16 cellular contexts compared by ENCODE assay signal in genomic region chr2:212177724-212178123, GRCh38.
DNase-seq lines count a peak whose midpoint lies in the region; ATAC-seq, FAIRE-seq and TF ChIP-seq lines count a peak whose summit lies in the region.
"Had no signal": no experiment of that assay in that cellular context is flagged by ENCODE, and none has a peak within 500 bp of the region (broad histone marks: within the 10 kb centered on the region; RNA-seq: fewer than 3 reads in every experiment).

No MANE protein-coding gene starts in this region.

- no peaks in the 10 kb centered on the region for H3K9me3 ChIP-seq in cardiac muscle cell (ENCODE audit: low read depth)
- no peaks in the 10 kb centered on the region for H3K9me3 ChIP-seq in right cardiac atrium (ENCODE audit: control insufficient read depth, low read length)
- no peaks in the 10 kb centered on the region for H3K9me3 ChIP-seq in H1 (ENCODE audit: insufficient read depth in 2 of 2, low read depth in 1 of 2, low read length in 1 of 2)
- H3K9me3 ChIP-seq in naive thymus-derived CD4-positive, alpha-beta T cell (ENCODE audit: control insufficient read depth in 2 of 3, low read length in 3 of 3) = no peaks in the 10 kb centered on the region
- H3K9me3 ChIP-seq: tibial nerve had no signal

- peak; percentile 2 to 8 for DNase-seq in cardiac muscle cell (ENCODE audit: low read depth in 1 of 2, low spot score in 1 of 2)
- no peak for DNase-seq in right cardiac atrium
- peak; percentile 1 for DNase-seq in NCI-H460 (ENCODE audit: extremely low read depth, low read depth)
- DNase-seq in H1 (ENCODE audit: low read depth in 1 of 2, low spot score in 2 of 2) = no peak
- DNase-seq in naive thymus-derived CD4-positive, alpha-beta T cell = no peak
- DNase-seq: activated CD4-positive, alpha-beta T cell treated with anti-CD3 and anti-CD28 coated beads, Interleukin-2, amount 50 U/mL, for 1 hour; activated gamma-delta T cell treated with Interleukin-2 at 50 U/mL for 16 hours; kidney glomerular epithelial cell; NCI-H345 had no signal

- no peak overlapping the region for H2BK5ac ChIP-seq in H1 (ENCODE audit: low read depth, low read length)

- H3K79me2 ChIP-seq in H1 (ENCODE audit: control insufficient read depth in 1 of 2, insufficient read depth in 2 of 2, low read length in 2 of 2) = no peaks in the 10 kb centered on the region

- peak overlapping the region; percentile 83 for H2AFZ ChIP-seq in H1 (ENCODE audit: low read length)

- no peak overlapping the region for H4K5ac ChIP-seq in H1 (ENCODE audit: insufficient read length, low read depth, low read length)

- 47% methylated on average over 2 of the region's 2 CpGs for WGBS in right cardiac atrium
- WGBS in H1 (ENCODE audit: extremely low coverage in 1 of 2, insufficient coverage in 1 of 2, insufficient read length in 1 of 2, insufficient replicate concordance in 2 of 2, low coverage in 1 of 2, low lambda C conversion rate in 2 of 2, missing lambda C conversion rate in 1 of 2), 2 experiments = 50% methylated on average over 2 of the region's 2 CpGs; no CpG with 5 or more reads in 1 of the 2 experiments

- no peaks in the 10 kb centered on the region for H3K27me3 Mint-ChIP-seq in naive thymus-derived CD4-positive, alpha-beta T cell
- H3K27me3 Mint-ChIP-seq: IgD-negative memory B cell; natural killer cell treated with Interleukin-12 subunit alpha and Interleukin-12 subunit beta and Interleukin-15 and Interleukin-18, amount 100 ng/mL, for 72 hours had no signal

- no peaks in the 10 kb centered on the region; the same call in 1 of the 2 replicates for H3K23me2 ChIP-seq in H1 (ENCODE audit: low read depth, low read length)

- FAIRE-seq in H1 (lab: Jason Lieb, UNC) = no peak

- ATAC-seq in right cardiac atrium (no peak), GM21723 (IDR thresholded peaks at IDR 0.05; ENCODE audit: unreplicated experiment) (no peak), HG03196 (IDR thresholded peaks at IDR 0.05; ENCODE audit: unreplicated experiment) (no peak), GM18858 (IDR thresholded peaks at IDR 0.05; ENCODE audit: unreplicated experiment) (no peak)
- ATAC-seq in naive thymus-derived CD4-positive, alpha-beta T cell = no peak
- ATAC-seq: natural killer cell treated with Interleukin-12 subunit alpha and Interleukin-12 subunit beta and Interleukin-15 and Interleukin-18, amount 100 ng/mL, for 72 hours had no signal

- H3K4me3 ChIP-seq in cardiac muscle cell (no peak overlapping the region), right cardiac atrium (ENCODE audit: low read length) (no peak overlapping the region), H1 (ENCODE audit: extremely low read depth in 1 of 4, insufficient read depth in 2 of 4, low read depth in 3 of 4, low read length in 4 of 4) (no peak overlapping the region)
- H3K4me3 ChIP-seq in naive thymus-derived CD4-positive, alpha-beta T cell (ENCODE audit: low read length) = no peak overlapping the region
- H3K4me3 ChIP-seq: smooth muscle cell, tibial nerve had no signal

- no peaks in the 10 kb centered on the region for H3K36me3 Mint-ChIP-seq in naive thymus-derived CD4-positive, alpha-beta T cell
- H3K36me3 Mint-ChIP-seq: IgD-negative memory B cell; natural killer cell treated with Interleukin-12 subunit alpha and Interleukin-12 subunit beta and Interleukin-15 and Interleukin-18, amount 100 ng/mL, for 72 hours had no signal

- H3K9me3 Mint-ChIP-seq in naive thymus-derived CD4-positive, alpha-beta T cell = peaks cover 0 to 7% (median 0%) of the 10 kb centered on the region in 11 donors

- TF ChIP-seq POLR2A in H1 (IDR thresholded peaks at IDR 0.05; ENCODE audit: control extremely low read depth in 1 of 2, low read depth in 2 of 2, low read length in 2 of 2) = no peak

- H2BK12ac ChIP-seq in H1 (ENCODE audit: low read depth, low read length) = no peak overlapping the region

- H3K4me1 ChIP-seq in cardiac muscle cell (ENCODE audit: low read depth) (peaks cover 26% of the 10 kb centered on the region), right cardiac atrium (ENCODE audit: control insufficient read depth, insufficient read depth, low read length) (no peaks in the 10 kb centered on the region), H1 (replicated peaks in 1 of 4; ENCODE audit: control insufficient read depth in 3 of 4, insufficient read depth in 4 of 4, low read length in 3 of 4) (no peaks in the 10 kb centered on the region)
- no peaks in the 10 kb centered on the region for H3K4me1 ChIP-seq in naive thymus-derived CD4-positive, alpha-beta T cell (ENCODE audit: control insufficient read depth in 2 of 2, insufficient read depth in 2 of 2, low read length in 2 of 2)
- H3K4me1 ChIP-seq: tibial nerve had no signal

- H3K14ac ChIP-seq in H1 (ENCODE audit: insufficient read length) = no peak overlapping the region

- H3K4me1 Mint-ChIP-seq in naive thymus-derived CD4-positive, alpha-beta T cell = no peaks in the 10 kb centered on the region
- H3K4me1 Mint-ChIP-seq: IgD-negative memory B cell had no signal

- H2AK5ac ChIP-seq in H1 (ENCODE audit: low read depth, low read length) = no peak overlapping the region

- no peak overlapping the region for H3K23ac ChIP-seq in H1 (ENCODE audit: insufficient read length)

- CTCF ChIA-PET in H1 (lab: Charles Lee; ENCODE audit: partially characterized antibody) = interaction anchor here (0.7 to 1.4 kb wide), 25 partner anchors 11 to 1202 kb away, joined by 3 to 9 read pairs (median 3); no protein-coding TSS in a partner anchor
- CTCF ChIA-PET in naive thymus-derived CD4-positive, alpha-beta T cell (lab: Charles Lee) = no interaction called here

- no peak overlapping the region for H3K9ac ChIP-seq in H1 (replicated peaks in 1 of 4; ENCODE audit: extremely low read depth in 1 of 4, low read depth in 3 of 4, low read length in 3 of 4)

- H3K27ac ChIP-seq in cardiac muscle cell = no peak overlapping the region
- no peak overlapping the region for H3K27ac ChIP-seq in right cardiac atrium (ENCODE audit: low read length)
- H3K27ac ChIP-seq in H1 (ENCODE audit: low read depth, low read length) = no peak overlapping the region
- no peak overlapping the region for H3K27ac ChIP-seq in naive thymus-derived CD4-positive, alpha-beta T cell (ENCODE audit: low read depth, low read length)
- H3K27ac ChIP-seq: tibial nerve had no signal

- no peak overlapping the region for H3K27ac Mint-ChIP-seq in naive thymus-derived CD4-positive, alpha-beta T cell
- H3K27ac Mint-ChIP-seq: IgD-negative memory B cell; natural killer cell treated with Interleukin-12 subunit alpha and Interleukin-12 subunit beta and Interleukin-15 and Interleukin-18, amount 100 ng/mL, for 72 hours had no signal

- POLR2A ChIA-PET in H1 (lab: Charles Lee; ENCODE audit: partially characterized antibody) = no interaction called here
- POLR2A ChIA-PET in naive thymus-derived CD4-positive, alpha-beta T cell (lab: Charles Lee) = no interaction called here

- H3K27me3 ChIP-seq in cardiac muscle cell = no peaks in the 10 kb centered on the region
- H3K27me3 ChIP-seq in right cardiac atrium (ENCODE audit: control insufficient read depth, insufficient read depth) = no peaks in the 10 kb centered on the region
- H3K27me3 ChIP-seq in H1 (replicated peaks in 1 of 4; ENCODE audit: control insufficient read depth in 3 of 4, extremely low read depth in 1 of 4, insufficient read depth in 3 of 4, low read length in 3 of 4) = no peaks in the 10 kb centered on the region
- no peaks in the 10 kb centered on the region for H3K27me3 ChIP-seq in naive thymus-derived CD4-positive, alpha-beta T cell (ENCODE audit: control insufficient read depth in 2 of 2, insufficient read depth in 2 of 2, low read length in 2 of 2)
- H3K27me3 ChIP-seq: tibial nerve had no signal

- no peak overlapping the region for H2BK20ac ChIP-seq in H1 (ENCODE audit: low read length)

- H3K18ac ChIP-seq in H1 (ENCODE audit: extremely low read depth, low read length) = no peak overlapping the region

- no peak overlapping the region for H4K91ac ChIP-seq in H1 (replicated peaks; ENCODE audit: insufficient read length, low read length)

- TF ChIP-seq RAD21 in H1 (IDR thresholded peaks at IDR 0.05 in 1 of 2, conservative IDR thresholded peaks at IDR 0.05 in 1 of 2; ENCODE audit: low read depth in 2 of 2, low read length in 2 of 2) = peak; percentile 49 to 50

- H3K4me3 Mint-ChIP-seq in naive thymus-derived CD4-positive, alpha-beta T cell = no peak overlapping the region
- H3K4me3 Mint-ChIP-seq: IgD-negative memory B cell; natural killer cell treated with Interleukin-12 subunit alpha and Interleukin-12 subunit beta and Interleukin-15 and Interleukin-18, amount 100 ng/mL, for 72 hours had no signal

- H3K56ac ChIP-seq in H1 (replicated peaks; ENCODE audit: insufficient read length, low read depth, low read length) = no peak overlapping the region

- H3K4ac ChIP-seq in H1 (replicated peaks; ENCODE audit: insufficient read length, low read depth, low read length) = no peak overlapping the region

- no peak overlapping the region for H2BK15ac ChIP-seq in H1 (ENCODE audit: low read length)

- TF ChIP-seq EP300 in H1 (IDR thresholded peaks at IDR 0.05; ENCODE audit: borderline replicate concordance in 1 of 2, low read depth in 2 of 2, low read length in 2 of 2) = no peak

- H3K79me1 ChIP-seq in H1 (ENCODE audit: low read depth, low read length) = no peaks in the 10 kb centered on the region

- no peaks in the 10 kb centered on the region for H4K20me1 ChIP-seq in H1 (replicated peaks in 1 of 2; ENCODE audit: control insufficient read depth in 1 of 2, insufficient read depth in 2 of 2, low read length in 2 of 2)

- H4K8ac ChIP-seq in H1 (ENCODE audit: extremely low read depth, insufficient read depth, low read length) = no peak overlapping the region

- TF ChIP-seq CTCF in cardiac muscle cell (IDR thresholded peaks at IDR 0.05; ENCODE audit: low read depth, low read length) (no peak), H1 (IDR thresholded peaks at IDR 0.05; ENCODE audit: control extremely low read depth in 1 of 3, insufficient read depth in 1 of 3, low read depth in 1 of 3, low read length in 3 of 3) (peak in 2 of 3 experiments; percentile 18 to 49; a peak in 2 of 4 replicates)

- H2BK120ac ChIP-seq in H1 (replicated peaks; ENCODE audit: low read depth, low read length) = no peak overlapping the region

- no peak overlapping the region for H3K4me2 ChIP-seq in H1 (ENCODE audit: insufficient read depth in 1 of 2, low read depth in 2 of 2, low read length in 2 of 2)
- H3K4me2 ChIP-seq: smooth muscle cell had no signal

- intact Hi-C loops in right cardiac atrium (cut with DNase I) = no loop called here
- intact Hi-C loops in naive thymus-derived CD4-positive, alpha-beta T cell (cut with micrococcal nuclease) = no loop called here

- no peaks in the 10 kb centered on the region for H3K36me3 ChIP-seq in cardiac muscle cell
- no peaks in the 10 kb centered on the region for H3K36me3 ChIP-seq in H1 (ENCODE audit: control insufficient read depth in 2 of 4, insufficient read depth in 4 of 4, low read length in 3 of 4)
- no peaks in the 10 kb centered on the region for H3K36me3 ChIP-seq in naive thymus-derived CD4-positive, alpha-beta T cell (ENCODE audit: control insufficient read depth in 2 of 3, insufficient read depth in 3 of 3, low read length in 3 of 3)
- H3K36me3 ChIP-seq: tibial nerve had no signal

TF ChIP-seq in H1, 55 proteins besides CTCF, POLR2A, EP300 and RAD21 (continues in another document):
- TF ChIP-seq TBP (IDR thresholded peaks at IDR 0.05; ENCODE audit: low read depth, low read length) (no peak), MAFK (IDR thresholded peaks at IDR 0.05; ENCODE audit: low read depth, low read length) (no peak), SP4 (IDR thresholded peaks at IDR 0.05; ENCODE audit: low read length) (no peak)

Comparison
In these comparisons a context has a peak if more than half of its experiments do, and no peak if none do; other contexts are left out.
1. DNase-seq: peak in cardiac muscle cell (2 of 2) and NCI-H460 (single experiment); none in right cardiac atrium (0 of 3), H1 (0 of 2) and naive thymus-derived CD4-positive, alpha-beta T cell (0 of 9).